ENCODE assay signal across 34 cellular contexts in the genomic region with DNA sequence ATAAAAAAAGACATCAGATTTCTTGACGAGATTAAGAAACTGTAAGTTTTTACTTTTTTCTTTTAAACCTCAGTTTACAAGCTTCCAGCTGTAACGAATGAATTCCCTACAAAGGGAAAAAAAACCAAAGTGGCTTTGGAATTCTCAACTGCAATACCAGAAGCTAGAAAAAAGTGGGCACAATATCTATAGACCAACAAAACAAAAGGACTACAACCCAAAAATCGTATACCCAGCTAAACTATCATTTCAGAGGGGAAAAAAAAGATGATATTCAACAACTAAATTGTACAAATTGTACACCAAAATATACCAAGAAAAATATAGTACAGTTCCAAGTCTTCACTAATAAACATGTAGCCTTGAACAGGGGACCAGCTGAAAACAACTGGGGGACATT. TPM values are rescaled to one million over a fixed set of nuclear protein-coding genes. Genes with fewer than 3 reads are reported as not detected.
"Had no signal": no experiment of that assay in that cellular context is flagged by ENCODE, and none has a peak within 500 bp of the region (broad histone marks: within the 10 kb centered on the region; RNA-seq: fewer than 3 reads in every experiment).

No MANE protein-coding gene starts in this region.

- H3K36me3 ChIP-seq: MG63 had no signal

- H3K4me3 ChIP-seq: MG63 had no signal

- H3K27me3 ChIP-seq: MG63 had no signal

- DNase-seq: Kasumi-1, MG63, MM.1S, MV-4-11, NCI-H1048, NCI-H1092, NCI-H1092 treated with DMSO at 0.1 percent for 48 hours, NCI-H1105, NCI-H1105 treated with DMSO at 0.1 percent for 48 hours, NCI-H1417, NCI-H1417 treated with DMSO at 0.1 percent for 48 hours, NCI-H1436, NCI-H1436 treated with DMSO at 0.1 percent for 48 hours, NCI-H146, NCI-H1694, NCI-H1694 treated with DMSO at 0.1 percent for 48 hours, NCI-H187, NCI-H187 treated with DMSO at 0.1 percent for 48 hours, NCI-H1930, NCI-H2029, NCI-H2029 treated with DMSO at 0.1 percent for 48 hours, NCI-H2081, NCI-H2081 treated with DMSO at 0.1 percent for 48 hours, NCI-H2107, NCI-H2171 treated with DMSO at 0.1 percent for 48 hours, NCI-H2227 treated with DMSO at 0.1 percent for 48 hours, NCI-H226, NCI-H345, NCI-H446, NCI-H446 treated with DMSO at 0.1 percent for 48 hours, NCI-H510A, NCI-H510A treated with DMSO at 0.1 percent for 48 hours, NCI-H524 had no signal

RNA-seq across cellular contexts. Expression of a gene that starts 26.8 kb away (rescaled TPM):
- total RNA-seq: LHCN-M2 had no signal
